Comparison of ENCODE assay signal across 20 cellular contexts in the genomic region with DNA sequence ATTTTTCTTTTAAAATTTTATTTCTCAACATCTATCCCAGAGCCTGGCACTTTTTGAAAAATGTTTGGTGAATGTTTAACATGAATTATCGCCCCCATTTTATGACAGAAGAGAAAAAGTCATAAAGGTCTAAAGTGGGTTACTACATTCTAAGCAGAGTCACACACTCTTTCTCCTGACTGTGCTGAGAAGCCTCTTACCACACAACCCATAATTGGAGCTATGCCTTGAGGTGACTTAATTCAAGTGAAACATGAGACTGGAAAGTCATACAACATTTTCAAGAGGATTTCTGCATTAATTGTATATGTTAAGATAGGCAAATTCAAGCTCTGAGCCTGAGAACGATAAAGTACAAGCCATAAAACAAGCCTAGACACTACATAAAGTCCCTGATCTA. TPM values are rescaled to one million over a fixed set of nuclear protein-coding genes. Genes with fewer than 3 reads are reported as not detected.
DNase-seq lines count a peak whose midpoint lies in the region; ATAC-seq, FAIRE-seq and TF ChIP-seq lines count a peak whose summit lies in the region.
"Had no signal": no experiment of that assay in that cellular context is flagged by ENCODE, and none has a peak within 500 bp of the region (broad histone marks: within the 10 kb centered on the region; RNA-seq: fewer than 3 reads in every experiment).

No MANE protein-coding gene starts in this region.

- peak overlapping the region; percentile 45 for H3K27ac ChIP-seq in left ventricle myocardium inferior (replicated peaks)
- no peak overlapping the region for H3K27ac ChIP-seq in astrocyte (ENCODE audit: low read depth, low read length)
- peak overlapping the region; percentile 48 for H3K27ac ChIP-seq in vagina
- H3K27ac ChIP-seq: ovary, testis had no signal

- intact Hi-C loops in left ventricle myocardium inferior (cut with micrococcal nuclease) = no loop called here
- intact Hi-C loops in Right ventricle myocardium inferior (cut with DNase I) = no loop called here
- intact Hi-C loops in vagina (cut with DNase I) = no loop called here

- H3K36me3 ChIP-seq in left ventricle myocardium inferior = no peaks in the 10 kb centered on the region
- no peaks in the 10 kb centered on the region for H3K36me3 ChIP-seq in astrocyte (ENCODE audit: insufficient read depth, low read length)
- no peaks in the 10 kb centered on the region for H3K36me3 ChIP-seq in vagina
- H3K36me3 ChIP-seq: ovary had no signal

- TF ChIP-seq POLR2A in vagina (IDR thresholded peaks at IDR 0.05) = no peak

- no peak overlapping the region for H3K4me2 ChIP-seq in astrocyte (ENCODE audit: low read length)

- no peak for TF ChIP-seq CTCF in left ventricle myocardium inferior (IDR thresholded peaks at IDR 0.05; ENCODE audit: borderline replicate concordance)
- no peak for TF ChIP-seq CTCF in astrocyte (IDR thresholded peaks at IDR 0.05; ENCODE audit: insufficient read depth, low read depth, low read length)
- no peak for TF ChIP-seq CTCF in vagina (IDR thresholded peaks at IDR 0.05)

- no peak overlapping the region for H3K4me3 ChIP-seq in left ventricle myocardium inferior
- H3K4me3 ChIP-seq in astrocyte (ENCODE audit: insufficient read depth, low read depth, low read length) = no peak overlapping the region
- H3K4me3 ChIP-seq in vagina = no peak overlapping the region
- H3K4me3 ChIP-seq: ovary, testis had no signal

- no peak overlapping the region for H2AFZ ChIP-seq in astrocyte (ENCODE audit: low read depth, low read length)

- H4K20me1 ChIP-seq in astrocyte (ENCODE audit: insufficient read depth, low read length) = peaks cover 3% of the 10 kb centered on the region

- DNase-seq in left ventricle myocardium inferior (no peak), Right ventricle myocardium inferior (ENCODE audit: missing footprints) (no peak), astrocyte (ENCODE audit: low read depth) (peak; percentile 79), fibroblast of the conjunctiva (ENCODE audit: low read depth) (peak; percentile 57), vagina (ENCODE audit: extremely low spot score in 2 of 2) (no peak), UCSD-AML1 (lab: John Stamatoyannopoulos, UW; ENCODE audit: unreplicated experiment) (no peak)
- DNase-seq: activated B cell treated with CpG ODN at 0.5 μM for 24 hours; activated CD8-positive, alpha-beta memory T cell treated with anti-CD3 and anti-CD28 coated beads, Interleukin-2, amount 50 U/mL, for 48 hours; cortex of kidney; NCI-H345; ovary; stimulated activated CD4-positive, alpha-beta T cell treated with anti-CD3 and anti-CD28 coated beads, Interleukin-15, amount 100 ng/mL, for 24 hours; testis had no signal

- peaks cover 19% of the 10 kb centered on the region for H3K79me2 ChIP-seq in astrocyte (ENCODE audit: insufficient read depth, low read length)

- ATAC-seq in Right ventricle myocardium inferior (no peak), HG02981 (IDR thresholded peaks at IDR 0.05; ENCODE audit: unreplicated experiment) (no peak), GM19351 (IDR thresholded peaks at IDR 0.05; ENCODE audit: unreplicated experiment) (no peak)
- ATAC-seq: activated naive CD4-positive, alpha-beta T cell treated with anti-CD3 and anti-CD28 coated beads, Interleukin-2, amount 50 U/mL, for 72 hours had no signal

- FAIRE-seq in astrocyte (lab: Jason Lieb, UNC) = no peak
- FAIRE-seq: frontal cortex, islet of Langerhans had no signal

- no peaks in the 10 kb centered on the region for H3K9me3 ChIP-seq in left ventricle myocardium inferior (replicated peaks)
- no peaks in the 10 kb centered on the region for H3K9me3 ChIP-seq in astrocyte (ENCODE audit: insufficient read depth, low read depth, low read length)
- H3K9me3 ChIP-seq in vagina = no peaks in the 10 kb centered on the region
- H3K9me3 ChIP-seq: ovary, testis had no signal

- H3K4me1 Mint-ChIP-seq in astrocyte (ENCODE audit: low read depth, unreplicated experiment) = peaks cover 23% of the 10 kb centered on the region

- H3K9me3 Mint-ChIP-seq in astrocyte (ENCODE audit: unreplicated experiment) = no peaks in the 10 kb centered on the region
- H3K9me3 Mint-ChIP-seq: activated B cell treated with CpG ODN at 0.5 μM for 24 hours; activated naive CD4-positive, alpha-beta T cell treated with anti-CD3 and anti-CD28 coated beads, Interleukin-2, amount 50 U/mL, for 72 hours had no signal

- no peak overlapping the region for H3K4me3 Mint-ChIP-seq in astrocyte (ENCODE audit: unreplicated experiment)
- H3K4me3 Mint-ChIP-seq: activated B cell treated with CpG ODN at 0.5 μM for 24 hours, mesothelial cell of epicardium had no signal

- H3K27ac Mint-ChIP-seq in astrocyte (ENCODE audit: unreplicated experiment) = no peak overlapping the region
- H3K27ac Mint-ChIP-seq: activated B cell treated with CpG ODN at 0.5 μM for 24 hours; activated naive CD4-positive, alpha-beta T cell treated with anti-CD3 and anti-CD28 coated beads, Interleukin-2, amount 50 U/mL, for 72 hours; mesothelial cell of epicardium had no signal

- no peaks in the 10 kb centered on the region for H3K27me3 ChIP-seq in left ventricle myocardium inferior (ENCODE audit: low read depth)
- H3K27me3 ChIP-seq in astrocyte (ENCODE audit: insufficient read depth, low read length) = no peaks in the 10 kb centered on the region
- H3K27me3 ChIP-seq in vagina = no peaks in the 10 kb centered on the region
- H3K27me3 ChIP-seq: ovary, testis had no signal

- H3K36me3 Mint-ChIP-seq in astrocyte (ENCODE audit: low read depth, unreplicated experiment) = no peaks in the 10 kb centered on the region
- H3K36me3 Mint-ChIP-seq: activated naive CD4-positive, alpha-beta T cell treated with anti-CD3 and anti-CD28 coated beads, Interleukin-2, amount 50 U/mL, for 72 hours; mesothelial cell of epicardium had no signal

- H3K4me1 ChIP-seq in left ventricle myocardium inferior (peaks cover 30% of the 10 kb centered on the region), astrocyte (ENCODE audit: insufficient read depth, low read length) (peaks cover 6% of the 10 kb centered on the region), vagina (peaks cover 20% of the 10 kb centered on the region)
- H3K4me1 ChIP-seq: testis had no signal

- no peak overlapping the region for H3K9ac ChIP-seq in astrocyte (ENCODE audit: low read length)

- no peaks in the 10 kb centered on the region for H3K27me3 Mint-ChIP-seq in astrocyte (ENCODE audit: low read depth, unreplicated experiment)

RNA-seq across cellular contexts. Expression of gene DSEL, which starts 3.1 kb away (rescaled TPM):
- total RNA-seq in left ventricle myocardium inferior = 1.6 TPM
- total RNA-seq in Right ventricle myocardium inferior = 2.1 TPM
- total RNA-seq in astrocyte = 15.9 and 16.5 TPM in 2 replicates
- 7.6 TPM for total RNA-seq in vagina
- total RNA-seq: OCI-LY7 had no signal

Comparison
In these comparisons a context has a peak if more than half of its experiments do, and no peak if none do; other contexts are left out.
1. DNase-seq: peak in astrocyte (single experiment) and fibroblast of the conjunctiva (single experiment); none in left ventricle myocardium inferior (single experiment), Right ventricle myocardium inferior (single experiment), vagina (0 of 2) and UCSD-AML1 (single experiment).